8 cellular contexts compared by ENCODE assay signal in the genomic region with DNA sequence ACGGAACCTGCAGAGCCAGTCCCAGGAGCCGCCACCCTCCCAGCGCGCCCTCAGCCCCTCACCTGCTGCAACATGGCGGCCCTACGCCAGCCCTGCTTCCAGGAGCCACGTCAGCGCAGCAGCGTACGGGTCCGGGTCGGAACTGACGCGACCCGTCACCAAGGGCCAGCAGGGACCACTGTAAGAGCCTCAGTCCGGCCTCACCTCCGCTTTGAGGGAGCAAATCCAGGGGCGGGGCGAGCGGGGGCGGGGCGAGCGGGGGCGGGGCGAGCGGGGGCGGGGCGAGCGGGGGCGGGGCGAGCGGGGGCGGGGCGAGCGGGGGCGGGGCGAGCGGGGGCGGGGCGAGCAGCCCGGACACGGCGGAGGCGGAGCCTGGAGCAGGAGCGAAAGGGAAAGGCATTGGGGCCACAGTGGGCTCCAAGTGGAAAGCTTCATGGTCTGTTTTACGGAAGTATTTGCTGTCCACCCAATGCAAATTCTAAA. TPM values are rescaled to one million over a fixed set of nuclear protein-coding genes. Genes with fewer than 3 reads are reported as not detected.
DNase-seq lines count a peak whose midpoint lies in the region; ATAC-seq and TF ChIP-seq lines count a peak whose summit lies in the region.
"Not testable (repeated sequence)": the region's sequence is repeated elsewhere in the genome, so short reads cannot be mapped to it uniquely, and the experiment has no call there.

TSS of gene TVP23C (minus strand) at position 109 of the 483 bp plus-strand sequence. CDS start at position 74, 35 bp downstream.

- H3K4me1 Mint-ChIP-seq in CD14-positive monocyte, memory B cell: not testable (repeated sequence)
- H3K4me1 Mint-ChIP-seq in endothelial cell (ENCODE audit: unreplicated experiment) = peaks cover 10% of the 10 kb centered on the region

- DNase-seq in CD14-positive monocyte (ENCODE audit: low spot score) = peak; percentile 75
- DNase-seq in GM20000 (ENCODE audit: low spot score) = peak; percentile 70
- peak; percentile 75 for DNase-seq in OCI-LY7 (ENCODE audit: low spot score)
- DNase-seq in activated CD8-positive, alpha-beta memory T cell treated with anti-CD3 and anti-CD28 coated beads, Interleukin-2, amount 50 U/mL, for 4 hours = peak; percentile 58
- peak; percentile 75 for DNase-seq in endothelial cell (ENCODE audit: low spot score)
- peak; percentile 60 to 73 for DNase-seq in memory B cell (ENCODE audit: low spot score in 2 of 2)
- DNase-seq in stimulated activated CD4-positive, alpha-beta T cell treated with anti-CD3 and anti-CD28 coated beads, TNF-alpha, amount 100 ng/mL, for 24 hours (ENCODE audit: low read depth in 3 of 3) = peak; percentile 31 to 61 (median 31)

- not testable (repeated sequence) for H3K9me2 ChIP-seq in OCI-LY7 (ENCODE audit: insufficient read depth, low read length)

- H3K27ac Mint-ChIP-seq in CD14-positive monocyte (peak within 1 kb of the TSS; percentile 63 to 95 (median 92)), endothelial cell (ENCODE audit: unreplicated experiment) (peak within 1 kb of the TSS; percentile 96), memory B cell (peak within 1 kb of the TSS; percentile 92)

- H3K4me3 Mint-ChIP-seq in CD14-positive monocyte = peak within 1 kb of the TSS; percentile 98
- H3K4me3 Mint-ChIP-seq in endothelial cell (ENCODE audit: unreplicated experiment) = peak within 1 kb of the TSS; percentile 98
- H3K4me3 Mint-ChIP-seq in memory B cell = peak within 1 kb of the TSS; percentile 98

- not testable (repeated sequence) for H3K9me3 ChIP-seq in OCI-LY7 (ENCODE audit: low read length)

- H4K20me1 ChIP-seq in OCI-LY7 (ENCODE audit: insufficient read depth, low read length) = not testable (repeated sequence)

- H3K27me3 Mint-ChIP-seq in CD14-positive monocyte (ENCODE audit: low read depth in 3 of 3); endothelial cell (ENCODE audit: unreplicated experiment); memory B cell: not testable (repeated sequence)

- CTCF ChIA-PET in OCI-LY7 (lab: Charles Lee; ENCODE audit: unreplicated experiment) = not testable (repeated sequence)

- H3K79me2 ChIP-seq in OCI-LY7 (ENCODE audit: insufficient read depth, low read depth, low read length) = not testable (repeated sequence)

- H3K4me1 ChIP-seq in OCI-LY7 (ENCODE audit: insufficient read depth, low read length, poor library complexity, severe bottlenecking) = not testable (repeated sequence)

- not testable (repeated sequence) for H3K9me3 Mint-ChIP-seq in CD14-positive monocyte; endothelial cell (ENCODE audit: unreplicated experiment); memory B cell

- not testable (repeated sequence) for TF ChIP-seq CTCF in CD14-positive monocyte (IDR thresholded peaks at IDR 0.05); GM20000 (IDR thresholded peaks at IDR 0.05; ENCODE audit: extremely low read depth, missing control alignments); OCI-LY7 (conservative IDR thresholded peaks at IDR 0.05; ENCODE audit: low read length); endothelial cell (IDR thresholded peaks at IDR 0.05; ENCODE audit: unreplicated experiment)

- H2AFZ ChIP-seq in OCI-LY7 (ENCODE audit: low read length) = peak within 1 kb of the TSS; percentile 54

- not testable (repeated sequence) for H3K36me3 ChIP-seq in OCI-LY7 (ENCODE audit: insufficient read depth, low read length)

- BruUV-seq in OCI-LY7 (replicated peaks; lab: Mats Ljungman, UMichigan) = not testable (repeated sequence)

- intact Hi-C loops in CD14-positive monocyte (cut with micrococcal nuclease); OCI-LY7 (cut with micrococcal nuclease; ENCODE audit: unreplicated experiment): not testable (repeated sequence)

- ATAC-seq in HG03571 (IDR thresholded peaks at IDR 0.05; ENCODE audit: unreplicated experiment) (peak; percentile 83), memory B cell (ENCODE audit: low read depth) (peak; percentile 82)

- H3K36me3 Mint-ChIP-seq in CD14-positive monocyte, memory B cell: not testable (repeated sequence)
- H3K36me3 Mint-ChIP-seq in endothelial cell (ENCODE audit: low read depth, unreplicated experiment) = peaks cover 15% of the 10 kb centered on the region

- POLR2A ChIA-PET in OCI-LY7 (lab: Charles Lee) = not testable (repeated sequence)

- peak within 1 kb of the TSS; percentile 73 for H3K4me3 ChIP-seq in OCI-LY7 (ENCODE audit: low read depth, low read length, poor library complexity, severe bottlenecking)

- peak within 1 kb of the TSS; percentile 76 for H3K4me2 ChIP-seq in OCI-LY7 (ENCODE audit: low read length)

- H3K27ac ChIP-seq in OCI-LY7 (ENCODE audit: low read depth, low read length, poor library complexity, severe bottlenecking) = not testable (repeated sequence)

RNA-seq across cellular contexts. Expression of gene TVP23C, which starts in this region (rescaled TPM):
- polyA plus RNA-seq in CD14-positive monocyte = 1 to 10 TPM in 1 of 2 donors, under 1 TPM in 1; 0.88 to 1.4 TPM
- 6.5 and 8.4 TPM in 2 replicates for total RNA-seq in OCI-LY7 (2014; rRNA removed; shearing (Covaris generic))
- total RNA-seq in OCI-LY7 (2022) (17.9 and 20.3 TPM in 2 replicates), endothelial cell (ENCODE audit: unreplicated experiment) (23.1 TPM)
